31 cellular contexts compared by ENCODE assay signal in genomic region chr2:142935563-142936089, GRCh38. TPM values are rescaled to one million over a fixed set of nuclear protein-coding genes. Genes with fewer than 3 reads are reported as not detected.
"Had no signal": no experiment of that assay in that cellular context is flagged by ENCODE, and none has a peak within 500 bp of the region (broad histone marks: within the 10 kb centered on the region; RNA-seq: fewer than 3 reads in every experiment).

No MANE protein-coding gene starts in this region.

- H3K4me1 Mint-ChIP-seq: naive thymus-derived CD8-positive, alpha-beta T cell; neural crest cell had no signal

- H3K9me3 Mint-ChIP-seq: naive thymus-derived CD8-positive, alpha-beta T cell; natural killer cell treated with Interleukin-12 subunit alpha and Interleukin-12 subunit beta and Interleukin-15 and Interleukin-18, amount 100 ng/mL, for 72 hours; stimulated activated naive CD8-positive, alpha-beta T cell treated with anti-CD3 and anti-CD28 coated beads, Interleukin-15, Interleukin-2, amounts not matched to agents 100 ng/mL and 50 ng/mL, for 24 hours had no signal

- ATAC-seq: naive thymus-derived CD8-positive, alpha-beta T cell; natural killer cell treated with Interleukin-12 subunit alpha and Interleukin-12 subunit beta and Interleukin-15 and Interleukin-18, amount 100 ng/mL, for 72 hours; psoas muscle; right cardiac atrium; sciatic nerve; stimulated activated naive B cell treated with anti-CD40 and anti-IgM and Interleukin-4, amounts not matched to agents 10 μg/mL and 1 μg/mL and 100 μg/mL, for 72 hours had no signal

- H3K4me3 Mint-ChIP-seq: naive thymus-derived CD8-positive, alpha-beta T cell; natural killer cell treated with Interleukin-12 subunit alpha and Interleukin-12 subunit beta and Interleukin-15 and Interleukin-18, amount 100 ng/mL, for 72 hours; nephron progenitor cell; neural crest cell; stimulated activated naive B cell treated with anti-CD40 and anti-IgM and Interleukin-4, amounts not matched to agents 10 μg/mL and 1 μg/mL and 100 μg/mL, for 72 hours; stimulated activated naive CD8-positive, alpha-beta T cell treated with anti-CD3 and anti-CD28 coated beads, Interleukin-15, Interleukin-2, amounts not matched to agents 100 ng/mL and 50 ng/mL, for 24 hours had no signal

- H3K4me3 ChIP-seq: ovary, psoas muscle, skin epidermis, smooth muscle cell, spleen, stomach, thoracic aorta, thyroid gland, tibial nerve, upper lobe of left lung, vagina had no signal

- H3K27me3 Mint-ChIP-seq: progenitor cell of endocrine pancreas; stimulated activated naive B cell treated with anti-CD40 and anti-IgM and Interleukin-4, amounts not matched to agents 10 μg/mL and 1 μg/mL and 100 μg/mL, for 72 hours; stimulated activated naive CD8-positive, alpha-beta T cell treated with anti-CD3 and anti-CD28 coated beads, Interleukin-15, Interleukin-2, amounts not matched to agents 100 ng/mL and 50 ng/mL, for 24 hours had no signal

- FAIRE-seq: urothelium cell line had no signal

- H3K27ac Mint-ChIP-seq: naive thymus-derived CD8-positive, alpha-beta T cell; natural killer cell treated with Interleukin-12 subunit alpha and Interleukin-12 subunit beta and Interleukin-15 and Interleukin-18, amount 100 ng/mL, for 72 hours; nephron progenitor cell; progenitor cell of endocrine pancreas; stimulated activated naive CD8-positive, alpha-beta T cell treated with anti-CD3 and anti-CD28 coated beads, Interleukin-15, Interleukin-2, amounts not matched to agents 100 ng/mL and 50 ng/mL, for 24 hours had no signal

- H3K27ac ChIP-seq: neutrophil, ovary, parathyroid adenoma, psoas muscle, skin epidermis, spleen, stomach, thoracic aorta, thyroid gland, tibial nerve, upper lobe of left lung, vagina had no signal

- H3K4me1 ChIP-seq: parathyroid adenoma, psoas muscle, spleen, stomach, thyroid gland, tibial nerve, upper lobe of left lung, vagina had no signal

- H3K9me3 ChIP-seq: neutrophil, ovary, psoas muscle, spleen, stomach, thoracic aorta, thyroid gland, tibial nerve, upper lobe of left lung, vagina had no signal

- H3K36me3 Mint-ChIP-seq: naive thymus-derived CD8-positive, alpha-beta T cell; natural killer cell treated with Interleukin-12 subunit alpha and Interleukin-12 subunit beta and Interleukin-15 and Interleukin-18, amount 100 ng/mL, for 72 hours had no signal

- H3K27me3 ChIP-seq: neutrophil, ovary, spleen, stomach, thyroid gland, tibial nerve, upper lobe of left lung, vagina had no signal

- H3K36me3 ChIP-seq: neutrophil, ovary, stomach, thoracic aorta, thyroid gland, tibial nerve, upper lobe of left lung, vagina had no signal

- DNase-seq: naive thymus-derived CD8-positive, alpha-beta T cell; nephron progenitor cell; nucleus accumbens; ovary; posterior cingulate gyrus; psoas muscle; right cardiac atrium; spleen; stimulated activated CD4-positive, alpha-beta T cell treated with anti-CD3 and anti-CD28 coated beads, Interleukin-12 subunit alpha, Interleukin-12 subunit beta, amount 100 ng/mL, for 4 hours; stimulated activated CD4-positive, alpha-beta T cell treated with anti-CD3 and anti-CD28 coated beads, Interleukin-1b, Interleukin-23, amount 100 ng/mL, for 48 hours; stimulated activated CD4-positive, alpha-beta T cell treated with anti-CD3 and anti-CD28 coated beads, Interleukin-4, amount 100 ng/mL, for 1 hour; stimulated activated CD4-positive, alpha-beta T cell treated with anti-CD3 and anti-CD28 coated beads, Interleukin-4, amount 100 ng/mL, for 4 hours; stimulated activated CD8-positive, alpha-beta memory T cell treated with anti-CD3 and anti-CD28 coated beads, Interleukin-4, amount 100 ng/mL, for 48 hours; stimulated activated naive B cell treated with anti-CD40 and anti-IgM and Interleukin-4, amounts not matched to agents 10 μg/mL and 1 μg/mL and 100 μg/mL, for 72 hours; stimulated activated naive CD4-positive, alpha-beta T cell treated with Interleukin-2 at 50 U/mL for 16 hours; stomach; thyroid gland; upper lobe of left lung had no signal

RNA-seq across cellular contexts. Expression of gene KYNU, which starts 58.2 kb away (rescaled TPM):
- total RNA-seq: progenitor cell of endocrine pancreas had no signal
